ENCODE assay signal across 9 cellular contexts in genomic region chr6:169070506-169071176, GRCh38.
DNase-seq lines count a peak whose midpoint lies in the region; ATAC-seq, FAIRE-seq and TF ChIP-seq lines count a peak whose summit lies in the region.
"Had no signal": no experiment of that assay in that cellular context is flagged by ENCODE, and none has a peak within 500 bp of the region (broad histone marks: within the 10 kb centered on the region; RNA-seq: fewer than 3 reads in every experiment).

No MANE protein-coding gene starts in this region.

- no peak overlapping the region for H3K4me3 ChIP-seq in adipocyte (ENCODE audit: low read length)
- no peak overlapping the region for H3K4me3 ChIP-seq in left ventricle myocardium inferior
- H3K4me3 ChIP-seq in skeletal muscle tissue (ENCODE audit: low read length in 3 of 3) = peak overlapping the region in 1 of 3 donors; percentile 25

- no peak for ATAC-seq in GM18909 (IDR thresholded peaks at IDR 0.05; ENCODE audit: poor library complexity, unreplicated experiment)
- no peak for ATAC-seq in activated CD4-positive, CD25-positive, alpha-beta regulatory T cell treated with anti-CD3 and anti-CD28 coated beads, Interleukin-2, amount 50 U/mL, for 24 hours

- H3K36me3 ChIP-seq in adipocyte (ENCODE audit: control insufficient read depth, insufficient read depth, low read length, severe bottlenecking) (no peaks in the 10 kb centered on the region), left ventricle myocardium inferior (no peaks in the 10 kb centered on the region), skeletal muscle tissue (ENCODE audit: control insufficient read depth in 3 of 3, insufficient read depth in 3 of 3, low read length in 3 of 3) (no peaks in the 10 kb centered on the region)

- FAIRE-seq in H54 (lab: Jason Lieb, UNC) = peak; percentile 43
- FAIRE-seq: TTC549 had no signal

- intact Hi-C loops in left ventricle myocardium inferior (cut with micrococcal nuclease) = no loop called here

- TF ChIP-seq POLR2A in H54 (IDR thresholded peaks at IDR 0.05; ENCODE audit: low read depth, low read length) = no peak

- H3K9ac ChIP-seq in adipocyte (ENCODE audit: low read length) (peak overlapping the region; percentile 79), skeletal muscle tissue (ENCODE audit: low read depth in 1 of 3, low read length in 3 of 3) (no peak overlapping the region)

- no peak for TF ChIP-seq CTCF in left ventricle myocardium inferior (IDR thresholded peaks at IDR 0.05; ENCODE audit: borderline replicate concordance)

- DNase-seq in H54 (ENCODE audit: insufficient read length, low spot score) (peak; percentile 74), adipocyte (ENCODE audit: low read depth) (peak; percentile 99), left ventricle myocardium inferior (peak; percentile 67), NCI-H1417 treated with DMSO at 0.1 percent for 48 hours (lab: John Stamatoyannopoulos, UW) (no peak)
- no peak for DNase-seq in stimulated activated CD4-positive, alpha-beta T cell treated with anti-CD3 and anti-CD28 coated beads, Interleukin-12 subunit alpha, Interleukin-12 subunit beta, amount 100 ng/mL, for 4 hours

- H3K4me1 ChIP-seq in adipocyte (ENCODE audit: control insufficient read depth, insufficient read depth, low read length) (peaks cover 52% of the 10 kb centered on the region), left ventricle myocardium inferior (peaks cover 5% of the 10 kb centered on the region), skeletal muscle tissue (ENCODE audit: control insufficient read depth in 3 of 3, insufficient read depth in 3 of 3, low read length in 3 of 3) (peaks cover under 1 to 13% (median 9%) of the 10 kb centered on the region in 3 donors)

- H3K27me3 ChIP-seq in adipocyte (replicated peaks; ENCODE audit: control insufficient read depth, insufficient read depth, low read length) (no peaks in the 10 kb centered on the region), left ventricle myocardium inferior (ENCODE audit: low read depth) (peaks cover 30% of the 10 kb centered on the region), skeletal muscle tissue (ENCODE audit: control insufficient read depth in 3 of 3, insufficient read depth in 3 of 3, low read length in 3 of 3) (no peaks in the 10 kb centered on the region)

- peak overlapping the region; percentile 67 for H3K27ac ChIP-seq in left ventricle myocardium inferior (replicated peaks)
- peak overlapping the region; percentile 50 for H3K27ac ChIP-seq in skeletal muscle tissue (ENCODE audit: low read depth, low read length)

- no peaks in the 10 kb centered on the region for H3K9me3 ChIP-seq in adipocyte (ENCODE audit: control insufficient read depth, low read length)
- H3K9me3 ChIP-seq in left ventricle myocardium inferior (replicated peaks) = no peaks in the 10 kb centered on the region
- no peaks in the 10 kb centered on the region for H3K9me3 ChIP-seq in skeletal muscle tissue (ENCODE audit: control insufficient read depth in 3 of 3, low read length in 3 of 3)

Comparison
In these comparisons a context has a peak if more than half of its experiments do, and no peak if none do; other contexts are left out.
1. DNase-seq: peak in H54 (single experiment), adipocyte (single experiment) and left ventricle myocardium inferior (single experiment); none in NCI-H1417 treated with DMSO at 0.1 percent for 48 hours (single experiment) and stimulated activated CD4-positive, alpha-beta T cell treated with anti-CD3 and anti-CD28 coated beads, Interleukin-12 subunit alpha, Interleukin-12 subunit beta, amount 100 ng/mL, for 4 hours (single experiment).